ENCODE assay signal across 15 cellular contexts in the genomic region with DNA sequence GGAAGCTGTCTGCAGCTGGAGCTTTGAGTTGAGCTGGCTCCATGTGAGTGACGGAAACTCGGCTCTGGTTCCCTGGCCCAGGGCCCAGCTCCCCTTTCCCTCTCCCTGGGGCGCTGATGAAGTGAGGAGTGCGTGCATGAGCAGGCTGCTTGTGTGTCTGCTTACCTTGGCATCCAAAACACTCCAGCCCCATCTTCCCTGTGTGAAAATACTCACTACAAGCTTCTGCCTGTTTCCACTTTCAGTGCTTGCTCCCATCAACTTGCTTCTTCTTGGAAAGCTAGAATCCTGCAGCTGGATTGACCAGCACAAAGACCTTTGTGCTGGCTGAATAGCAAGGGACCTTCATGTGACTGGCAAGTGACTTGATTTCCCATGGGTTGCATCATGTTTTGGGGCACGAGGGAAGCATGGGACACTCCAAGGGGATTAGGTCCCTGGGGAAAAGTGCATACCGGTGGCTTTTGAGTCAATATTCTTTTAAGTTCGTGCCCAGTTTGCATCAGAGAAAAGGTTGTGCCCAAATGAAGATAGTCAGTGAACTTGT.
DNase-seq lines count a peak whose midpoint lies in the region; ATAC-seq and TF ChIP-seq lines count a peak whose summit lies in the region.
"Had no signal": no experiment of that assay in that cellular context is flagged by ENCODE, and none has a peak within 500 bp of the region (broad histone marks: within the 10 kb centered on the region; RNA-seq: fewer than 3 reads in every experiment).

No MANE protein-coding gene starts in this region.

- H3K27ac ChIP-seq in MM.1S (ENCODE audit: low read length) = no peak overlapping the region
- H3K27ac ChIP-seq: BLaER1 had no signal

- DNase-seq in MG63 (peak; percentile 80), SW480 (ENCODE audit: low spot score) (peak; percentile 68), head of caudate nucleus (peak in 41 of 42 donors; percentile 19 to 86 (median 57)), sciatic nerve (ENCODE audit: low spot score) (peak; percentile 85), MM.1S (no peak), HCEC 1CT (no peak), islet precursor cell (no peak)
- DNase-seq: central memory CD4-positive, alpha-beta T cell; GF-D8; naive thymus-derived CD8-positive, alpha-beta T cell; NCI-H1417; T-helper 1 cell had no signal

- H3K4me3 ChIP-seq in MG63 (no peak overlapping the region), MM.1S (ENCODE audit: low read length) (no peak overlapping the region)
- H3K4me3 ChIP-seq: BLaER1 had no signal

- H3K36me3 ChIP-seq in MG63 = no peaks in the 10 kb centered on the region
- no peaks in the 10 kb centered on the region for H3K36me3 ChIP-seq in MM.1S (replicated peaks; ENCODE audit: insufficient read depth, low read length)
- H3K36me3 ChIP-seq: BLaER1 had no signal

- H2AFZ ChIP-seq in MM.1S (ENCODE audit: low read length) = no peak overlapping the region

- intact Hi-C loops in head of caudate nucleus (cut with DNase I) (loop anchor here (10.0 kb wide), 1 partner anchor 198 kb away; the partner anchor contains the start of gene GADD45G), sciatic nerve (cut with DNase I) (no loop called here)

- no peaks in the 10 kb centered on the region for H3F3A ChIP-seq in MM.1S (ENCODE audit: insufficient read depth, low read length)

- no peaks in the 10 kb centered on the region for H3K4me1 ChIP-seq in MM.1S (ENCODE audit: low read length)

- no peak overlapping the region for H3K4me2 ChIP-seq in MM.1S (ENCODE audit: low read depth, low read length)
- H3K4me2 ChIP-seq: BLaER1 had no signal

- H3K79me2 ChIP-seq in MM.1S (ENCODE audit: low read length) = no peaks in the 10 kb centered on the region

- H3K9ac ChIP-seq in MM.1S (ENCODE audit: low read length) = no peak overlapping the region
- H3K9ac ChIP-seq: BLaER1 had no signal

- H3K9me2 ChIP-seq in MM.1S (replicated peaks; ENCODE audit: insufficient read depth, low read length) = no peaks in the 10 kb centered on the region

- ATAC-seq in sciatic nerve = peak; percentile 95
- no peak for ATAC-seq in GM21367 (IDR thresholded peaks at IDR 0.05; ENCODE audit: unreplicated experiment)
- ATAC-seq: esophagus mucosa; naive thymus-derived CD8-positive, alpha-beta T cell had no signal

- no peak for TF ChIP-seq CTCF in MM.1S (IDR thresholded peaks at IDR 0.05; ENCODE audit: low read length)

- H4K20me1 ChIP-seq in MM.1S (ENCODE audit: insufficient read depth, low read length) = no peaks in the 10 kb centered on the region
- H4K20me1 ChIP-seq: BLaER1 had no signal

- H3K9me3 ChIP-seq in MG63 (no peaks in the 10 kb centered on the region), MM.1S (replicated peaks; ENCODE audit: insufficient read depth, low read length) (no peaks in the 10 kb centered on the region)
- H3K9me3 ChIP-seq: BLaER1 had no signal

- H3K27me3 ChIP-seq in MG63 = no peaks in the 10 kb centered on the region
- no peaks in the 10 kb centered on the region for H3K27me3 ChIP-seq in MM.1S (replicated peaks; ENCODE audit: insufficient read depth, low read length)
- H3K27me3 ChIP-seq: BLaER1 had no signal

Comparison
In these comparisons a context has a peak if more than half of its experiments do, and no peak if none do; other contexts are left out.
1. DNase-seq: peak in MG63 (single experiment), SW480 (single experiment), head of caudate nucleus (41 of 42) and sciatic nerve (single experiment); none in MM.1S (single experiment), HCEC 1CT (single experiment) and islet precursor cell (single experiment).